16 cellular contexts compared by ENCODE assay signal in genomic region chr17:35147313-35147982, GRCh38. TPM values are rescaled to one million over a fixed set of nuclear protein-coding genes. Genes with fewer than 3 reads are reported as not detected.
"Had no signal": no experiment of that assay in that cellular context is flagged by ENCODE, and none has a peak within 500 bp of the region (broad histone marks: within the 10 kb centered on the region; RNA-seq: fewer than 3 reads in every experiment).

Gene UNC45B (plus strand): TSS chr17:35147817. CDS start chr17:35148264, 447 bp downstream.

- ATAC-seq: naive thymus-derived CD4-positive, alpha-beta T cell; stimulated activated memory B cell treated with anti-CD40 and anti-IgM and Interleukin-4, amounts not matched to agents 10 μg/mL and 1 μg/mL and 100 μg/mL, for 72 hours had no signal

- H3K27me3 Mint-ChIP-seq: activated naive CD4-positive, alpha-beta T cell treated with anti-CD3 and anti-CD28 coated beads, Interleukin-2, amount 50 U/mL, for 24 hours had no signal

- H3K4me3 Mint-ChIP-seq: activated naive CD4-positive, alpha-beta T cell treated with anti-CD3 and anti-CD28 coated beads, Interleukin-2, amount 50 U/mL, for 24 hours; naive thymus-derived CD4-positive, alpha-beta T cell; stimulated activated memory B cell treated with anti-CD40 and anti-IgM and Interleukin-4, amounts not matched to agents 10 μg/mL and 1 μg/mL and 100 μg/mL, for 72 hours had no signal

- H3K4me1 Mint-ChIP-seq: stimulated activated memory B cell treated with anti-CD40 and anti-IgM and Interleukin-4, amounts not matched to agents 10 μg/mL and 1 μg/mL and 100 μg/mL, for 72 hours had no signal

- H3K9me3 ChIP-seq: esophagus squamous epithelium, suprapubic skin, upper lobe of left lung had no signal

- H3K27ac ChIP-seq: brain microvascular endothelial cell, esophagus squamous epithelium, suprapubic skin, upper lobe of left lung had no signal

- H3K4me3 ChIP-seq: esophagus squamous epithelium, skin epidermis, suprapubic skin, upper lobe of left lung had no signal

- H3K36me3 Mint-ChIP-seq: activated naive CD4-positive, alpha-beta T cell treated with anti-CD3 and anti-CD28 coated beads, Interleukin-2, amount 50 U/mL, for 24 hours; naive thymus-derived CD4-positive, alpha-beta T cell; stimulated activated memory B cell treated with anti-CD40 and anti-IgM and Interleukin-4, amounts not matched to agents 10 μg/mL and 1 μg/mL and 100 μg/mL, for 72 hours had no signal

- DNase-seq: activated CD4-positive, CD25-positive, alpha-beta regulatory T cell; activated T-cell treated with anti-CD3 and anti-CD28 coated beads, Interleukin-2, amount 50 U/mL, for 1 hour; brain microvascular endothelial cell; esophagus squamous epithelium; foreskin fibroblast; midbrain; naive thymus-derived CD4-positive, alpha-beta T cell; T-helper 2 cell had no signal

- FAIRE-seq: keratinocyte, TTC549 had no signal

- H3K36me3 ChIP-seq: brain microvascular endothelial cell, esophagus squamous epithelium, suprapubic skin, upper lobe of left lung had no signal

- H3K27ac Mint-ChIP-seq: activated naive CD4-positive, alpha-beta T cell treated with anti-CD3 and anti-CD28 coated beads, Interleukin-2, amount 50 U/mL, for 24 hours; stimulated activated memory B cell treated with anti-CD40 and anti-IgM and Interleukin-4, amounts not matched to agents 10 μg/mL and 1 μg/mL and 100 μg/mL, for 72 hours had no signal

- H3K9me3 Mint-ChIP-seq: activated naive CD4-positive, alpha-beta T cell treated with anti-CD3 and anti-CD28 coated beads, Interleukin-2, amount 50 U/mL, for 24 hours; naive thymus-derived CD4-positive, alpha-beta T cell; stimulated activated memory B cell treated with anti-CD40 and anti-IgM and Interleukin-4, amounts not matched to agents 10 μg/mL and 1 μg/mL and 100 μg/mL, for 72 hours had no signal

- H3K27me3 ChIP-seq: brain microvascular endothelial cell, esophagus squamous epithelium, upper lobe of left lung had no signal

- H3K4me1 ChIP-seq: suprapubic skin had no signal

RNA-seq across cellular contexts. Expression of gene UNC45B, which starts in this region (rescaled TPM):
- total RNA-seq: cerebellum, esophagus squamous epithelium, suprapubic skin had no signal
